ENCODE assay signal across 2 cellular contexts in the genomic region with DNA sequence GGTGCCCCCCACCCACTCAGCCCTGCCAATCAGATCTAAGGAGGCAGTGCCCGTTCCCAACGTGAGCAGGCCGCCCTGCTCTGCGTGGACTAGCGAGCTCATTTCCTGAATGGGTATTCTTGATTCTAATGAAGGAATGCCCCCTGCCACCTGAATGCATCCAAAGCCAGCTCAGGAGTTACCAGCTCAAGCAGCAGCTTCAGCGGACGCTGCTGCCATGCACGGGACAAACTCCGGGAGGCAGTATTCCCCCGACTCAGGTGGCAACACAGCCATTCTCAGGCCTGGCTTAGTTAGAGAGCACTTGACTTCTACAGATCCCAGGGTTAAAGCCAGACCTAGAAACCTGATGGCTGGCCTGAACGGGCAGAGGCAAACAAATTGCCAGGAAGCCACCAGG.
TF ChIP-seq lines count a peak whose summit lies in the region.

No MANE protein-coding gene starts in this region.

TF ChIP-seq in SK-N-SH, 30 proteins besides CTCF, POLR2A, EP300 and RAD21:
- no peak for TF ChIP-seq RFX5 (IDR thresholded peaks at IDR 0.05; ENCODE audit: low read length)
- no peak for TF ChIP-seq FOSL2 (IDR thresholded peaks at IDR 0.05; ENCODE audit: borderline replicate concordance, low read depth)
- no peak for TF ChIP-seq FOXM1 (IDR thresholded peaks at IDR 0.05; ENCODE audit: low read depth)
- no peak for TF ChIP-seq MXI1 (IDR thresholded peaks at IDR 0.05; ENCODE audit: low read depth, low read length)
- TF ChIP-seq SMC3 (IDR thresholded peaks at IDR 0.05; ENCODE audit: low read depth, low read length): no peak
- TF ChIP-seq TCF12 (IDR thresholded peaks at IDR 0.05): no peak
- TF ChIP-seq JUND (IDR thresholded peaks at IDR 0.05): no peak

TF ChIP-seq in SK-N-SH treated with all-trans-retinoic acid at 6 μM for 48 hours, 23 proteins besides CTCF, POLR2A, EP300 and RAD21:
- TF ChIP-seq ESRRG (CRISPR knock-in tag; IDR thresholded peaks at IDR 0.05) (no peak), ZNF565 (CRISPR knock-in tag; conservative IDR thresholded peaks at IDR 0.05; ENCODE audit: low read depth) (no peak)
- TF ChIP-seq, protein P1, sequence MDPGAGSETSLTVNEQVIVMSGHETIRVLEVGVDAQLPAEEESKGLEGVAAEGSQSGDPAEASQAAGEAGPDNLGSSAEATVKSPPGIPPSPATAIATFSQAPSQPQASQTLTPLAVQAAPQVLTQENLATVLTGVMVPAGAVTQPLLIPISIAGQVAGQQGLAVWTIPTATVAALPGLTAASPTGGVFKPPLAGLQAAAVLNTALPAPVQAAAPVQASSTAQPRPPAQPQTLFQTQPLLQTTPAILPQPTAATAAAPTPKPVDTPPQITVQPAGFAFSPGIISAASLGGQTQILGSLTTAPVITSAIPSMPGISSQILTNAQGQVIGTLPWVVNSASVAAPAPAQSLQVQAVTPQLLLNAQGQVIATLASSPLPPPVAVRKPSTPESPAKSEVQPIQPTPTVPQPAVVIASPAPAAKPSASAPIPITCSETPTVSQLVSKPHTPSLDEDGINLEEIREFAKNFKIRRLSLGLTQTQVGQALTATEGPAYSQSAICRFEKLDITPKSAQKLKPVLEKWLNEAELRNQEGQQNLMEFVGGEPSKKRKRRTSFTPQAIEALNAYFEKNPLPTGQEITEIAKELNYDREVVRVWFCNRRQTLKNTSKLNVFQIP (CRISPR knock-in tag; IDR thresholded peaks at IDR 0.05; ENCODE audit: borderline replicate concordance, low read depth): no peak
